Comparison of ENCODE assay signal across 1 cellular context in the genomic region with DNA sequence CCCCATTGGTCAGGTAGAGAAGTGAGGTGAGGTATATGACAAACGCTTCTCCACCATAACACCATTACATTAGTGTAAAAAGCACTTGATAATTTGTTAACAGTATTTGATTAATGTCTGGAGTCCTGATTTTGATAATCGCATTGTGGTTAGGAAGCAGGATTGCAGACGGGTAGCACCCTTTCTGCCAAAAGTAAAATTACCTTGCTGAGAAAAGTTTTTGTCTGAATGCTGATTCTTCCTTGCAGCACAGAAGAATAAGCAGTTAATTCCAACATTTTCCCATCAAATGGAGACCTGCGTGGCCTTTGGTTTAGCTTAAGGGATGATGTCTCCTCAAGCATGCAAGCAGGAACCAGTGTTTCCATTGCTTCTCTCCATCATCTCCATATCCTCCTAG.
TF ChIP-seq lines count a peak whose summit lies in the region.

No MANE protein-coding gene starts in this region.

TF ChIP-seq in GM12878, 131 proteins besides CTCF, POLR2A, EP300 and RAD21 (continued from another document):
- TF ChIP-seq ZNF592 (IDR thresholded peaks at IDR 0.05) (no peak), ZBED1 (IDR thresholded peaks at IDR 0.05; ENCODE audit: borderline replicate concordance) (no peak)
- TF ChIP-seq, protein P1, sequence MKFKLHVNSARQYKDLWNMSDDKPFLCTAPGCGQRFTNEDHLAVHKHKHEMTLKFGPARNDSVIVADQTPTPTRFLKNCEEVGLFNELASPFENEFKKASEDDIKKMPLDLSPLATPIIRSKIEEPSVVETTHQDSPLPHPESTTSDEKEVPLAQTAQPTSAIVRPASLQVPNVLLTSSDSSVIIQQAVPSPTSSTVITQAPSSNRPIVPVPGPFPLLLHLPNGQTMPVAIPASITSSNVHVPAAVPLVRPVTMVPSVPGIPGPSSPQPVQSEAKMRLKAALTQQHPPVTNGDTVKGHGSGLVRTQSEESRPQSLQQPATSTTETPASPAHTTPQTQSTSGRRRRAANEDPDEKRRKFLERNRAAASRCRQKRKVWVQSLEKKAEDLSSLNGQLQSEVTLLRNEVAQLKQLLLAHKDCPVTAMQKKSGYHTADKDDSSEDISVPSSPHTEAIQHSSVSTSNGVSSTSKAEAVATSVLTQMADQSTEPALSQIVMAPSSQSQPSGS (IDR thresholded peaks at IDR 0.05; ENCODE audit: low read length): no peak
